ENCODE assay signal across 15 cellular contexts in genomic region chr15:40803688-40804087, GRCh38. TPM values are rescaled to one million over a fixed set of nuclear protein-coding genes. Genes with fewer than 3 reads are reported as not detected.
DNase-seq lines count a peak whose midpoint lies in the region; ATAC-seq and TF ChIP-seq lines count a peak whose summit lies in the region.
"Had no signal": no experiment of that assay in that cellular context is flagged by ENCODE, and none has a peak within 500 bp of the region (broad histone marks: within the 10 kb centered on the region; RNA-seq: fewer than 3 reads in every experiment).

No MANE protein-coding gene starts in this region.

- intact Hi-C loops in PC-3 (cut with micrococcal nuclease), result no loop called here

- CTCF ChIA-PET in PC-3 (lab: Charles Lee), result no interaction called here

- no peak overlapping the region for H3K9ac ChIP-seq in PC-3 (ENCODE audit: low read length)
- H3K9ac ChIP-seq: KMS-11 had no signal

- no peaks in the 10 kb centered on the region for H3F3A ChIP-seq in PC-3 (ENCODE audit: low read length, unreplicated experiment)

- H4K20me1 ChIP-seq in PC-3 (ENCODE audit: low read length), result no peaks in the 10 kb centered on the region

- BruUV-seq in PC-3 (replicated peaks; lab: Mats Ljungman, UMichigan), result no TSS peak

- H3K4me1 ChIP-seq in PC-3 (ENCODE audit: insufficient read depth, low read length), result peaks cover 13% of the 10 kb centered on the region

- no peak overlapping the region for H2AFZ ChIP-seq in PC-3 (ENCODE audit: low read length)

- H3K4me3 ChIP-seq in GM12875 (ENCODE audit: low read depth, low read length), result no peak overlapping the region
- H3K4me3 ChIP-seq in PC-3 (ENCODE audit: low read length), result no peak overlapping the region

- DNase-seq in PC-3 (no peak), left lobe of liver (ENCODE audit: low spot score) (peak; percentile 62), ecto neural progenitor cell (ENCODE audit: low spot score) (no peak), GM03348 (ENCODE audit: low spot score) (no peak)
- DNase-seq: DMS79, NCI-H1930, NCI-H2171, NCI-H446 treated with DMSO at 0.1 percent for 48 hours, NCI-H748 treated with DMSO at 0.1 percent for 48 hours had no signal

- no peak overlapping the region for H3K4me2 ChIP-seq in PC-3 (ENCODE audit: low read length)
- H3K4me2 ChIP-seq: KMS-11 had no signal

- H3K27ac ChIP-seq in 22Rv1, result peak overlapping the region; percentile 27; the same call in 1 of the 2 replicates
- H3K27ac ChIP-seq in PC-3 (ENCODE audit: low read length), result no peak overlapping the region
- H3K27ac ChIP-seq: KMS-11 had no signal

- H3K36me3 ChIP-seq in PC-3 (ENCODE audit: low read depth, low read length), result 0 out of 2 replicates have a peak, but pooled peaks cover 3% of the 10 kb centered on the region

- no peaks in the 10 kb centered on the region for H3K9me2 ChIP-seq in PC-3 (replicated peaks; ENCODE audit: low read length)

- POLR2A ChIA-PET in PC-3 (lab: Charles Lee; ENCODE audit: unreplicated experiment), result no interaction called here

- H3K9me3 ChIP-seq in PC-3 (ENCODE audit: low read length), result no peaks in the 10 kb centered on the region

- ATAC-seq in PC-3, result no peak
- peak; percentile 25 for ATAC-seq in left lobe of liver
- ATAC-seq in GM18517 (IDR thresholded peaks at IDR 0.05; ENCODE audit: unreplicated experiment), result no peak
- ATAC-seq in HG03108 (IDR thresholded peaks at IDR 0.05; ENCODE audit: unreplicated experiment), result no peak

- peaks cover 45% of the 10 kb centered on the region for H3K79me2 ChIP-seq in PC-3 (ENCODE audit: low read length)

- TF ChIP-seq CTCF in 22Rv1 (IDR thresholded peaks at IDR 0.05) (peak; percentile 13), GM12875 (IDR thresholded peaks at IDR 0.05; ENCODE audit: borderline replicate concordance, insufficient read depth, low read depth, low read length) (0 out of 2 replicates have a peak, but pooled peaks have one; percentile 9), PC-3 (conservative IDR thresholded peaks at IDR 0.05; ENCODE audit: low read depth, low read length) (peak; percentile 16; the same call in 1 of the 2 replicates)

- no peaks in the 10 kb centered on the region for H3K27me3 ChIP-seq in PC-3 (ENCODE audit: low read length)

RNA-seq across cellular contexts. Expression of gene ZFYVE19, which starts 3.2 kb away (rescaled TPM):
- 32.3 and 39.6 TPM in 2 replicates for total RNA-seq in PC-3 (2014; rRNA removed)
- 19.9 TPM for total RNA-seq in left lobe of liver

RNA-seq across cellular contexts. Expression of gene DNAJC17, which starts 3.6 kb away (rescaled TPM):
- 51.2 and 53.3 TPM in 2 replicates for total RNA-seq in PC-3 (2014; rRNA removed)
- total RNA-seq in left lobe of liver, result 31.3 TPM

RNA-seq across cellular contexts. Expression of gene PPP1R14D, which starts 24.8 kb away (rescaled TPM):
- total RNA-seq in PC-3 (2014; rRNA removed), result 0.33 TPM in 1 of 2 replicates, not detected in the other
- total RNA-seq in left lobe of liver, result not detected
- total RNA-seq: A172 had no signal

RNA-seq across cellular contexts. Expression of gene C15orf62, which starts 33.9 kb away (rescaled TPM):
- total RNA-seq in PC-3 (2014; rRNA removed) (0.63 and 1.5 TPM in 2 replicates), left lobe of liver (1.0 TPM)

RNA-seq across cellular contexts. Expression of gene GCHFR, which starts 39.8 kb away (rescaled TPM):
- total RNA-seq in PC-3 (2014; rRNA removed) (58.9 and 65.8 TPM in 2 replicates), left lobe of liver (106 TPM)
